In the genomic region with DNA sequence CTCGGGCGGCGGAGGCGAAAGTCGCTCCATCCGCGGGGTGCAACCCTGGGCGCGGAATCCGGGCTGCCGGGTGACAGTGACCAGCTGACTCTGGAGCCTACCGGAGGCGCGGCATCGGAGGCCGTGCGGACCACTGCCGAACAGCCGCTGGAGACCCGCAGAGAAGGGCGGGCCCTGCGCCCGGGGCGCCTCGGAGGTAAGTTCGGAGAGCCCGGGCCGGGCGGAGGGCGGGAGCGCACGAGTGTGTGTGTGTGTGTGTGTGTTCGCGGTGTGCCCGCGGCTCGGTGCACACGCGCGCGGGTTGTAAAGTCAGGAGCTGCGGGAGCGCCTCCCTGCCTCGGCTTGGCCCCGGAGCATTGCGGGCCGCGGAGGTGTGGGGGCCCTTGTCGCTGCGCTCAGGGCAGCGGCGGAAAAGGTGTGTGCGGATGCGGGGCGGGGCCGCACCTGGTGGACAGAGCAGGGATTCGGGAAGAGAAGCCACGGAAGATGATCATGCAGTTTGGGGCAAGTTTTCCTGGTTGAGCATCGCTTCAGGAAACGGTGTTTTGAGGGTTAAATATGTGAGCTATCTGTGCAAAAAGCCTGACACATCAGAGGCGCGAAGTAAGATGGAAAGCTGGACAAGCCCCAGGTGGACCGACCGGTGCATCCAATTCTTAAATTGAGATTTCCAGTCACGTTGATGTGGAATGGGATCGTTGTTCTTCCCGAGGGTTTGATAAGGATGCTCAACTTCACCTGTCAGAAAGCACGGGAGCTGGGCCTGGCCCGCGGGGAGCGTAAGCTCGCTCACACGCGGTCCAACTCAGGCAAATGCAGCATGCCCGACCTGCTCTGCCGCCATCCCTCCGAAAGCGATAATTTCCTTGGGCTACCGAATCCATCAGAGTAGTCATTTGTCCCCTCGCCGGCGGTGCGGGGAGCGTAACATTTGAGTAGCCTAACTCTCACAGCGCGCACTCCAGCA, we compare ENCODE assay signal across 1 cellular context.
TF ChIP-seq lines count a peak whose summit lies in the region.

No MANE protein-coding gene starts in this region.

TF ChIP-seq in HEK293, 187 proteins besides CTCF, POLR2A, EP300 and RAD21 (continued from another document):
- TF ChIP-seq, protein P1, sequence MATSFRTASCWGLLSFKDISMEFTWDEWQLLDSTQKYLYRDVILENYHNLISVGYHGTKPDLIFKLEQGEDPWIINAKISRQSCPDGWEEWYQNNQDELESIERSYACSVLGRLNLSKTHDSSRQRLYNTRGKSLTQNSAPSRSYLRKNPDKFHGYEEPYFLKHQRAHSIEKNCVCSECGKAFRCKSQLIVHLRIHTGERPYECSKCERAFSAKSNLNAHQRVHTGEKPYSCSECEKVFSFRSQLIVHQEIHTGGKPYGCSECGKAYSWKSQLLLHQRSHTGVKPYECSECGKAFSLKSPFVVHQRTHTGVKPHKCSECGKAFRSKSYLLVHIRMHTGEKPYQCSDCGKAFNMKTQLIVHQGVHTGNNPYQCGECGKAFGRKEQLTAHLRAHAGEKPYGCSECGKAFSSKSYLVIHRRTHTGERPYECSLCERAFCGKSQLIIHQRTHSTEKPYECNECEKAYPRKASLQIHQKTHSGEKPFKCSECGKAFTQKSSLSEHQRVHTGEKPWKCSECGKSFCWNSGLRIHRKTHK (tag by site-specific recombination; IDR thresholded peaks at IDR 0.05) = no peak
- no peak for TF ChIP-seq ZNF514 (tag by site-specific recombination; IDR thresholded peaks at IDR 0.05)
- no peak for TF ChIP-seq SP3 (tag by site-specific recombination; IDR thresholded peaks at IDR 0.05)
- TF ChIP-seq, protein P2, sequence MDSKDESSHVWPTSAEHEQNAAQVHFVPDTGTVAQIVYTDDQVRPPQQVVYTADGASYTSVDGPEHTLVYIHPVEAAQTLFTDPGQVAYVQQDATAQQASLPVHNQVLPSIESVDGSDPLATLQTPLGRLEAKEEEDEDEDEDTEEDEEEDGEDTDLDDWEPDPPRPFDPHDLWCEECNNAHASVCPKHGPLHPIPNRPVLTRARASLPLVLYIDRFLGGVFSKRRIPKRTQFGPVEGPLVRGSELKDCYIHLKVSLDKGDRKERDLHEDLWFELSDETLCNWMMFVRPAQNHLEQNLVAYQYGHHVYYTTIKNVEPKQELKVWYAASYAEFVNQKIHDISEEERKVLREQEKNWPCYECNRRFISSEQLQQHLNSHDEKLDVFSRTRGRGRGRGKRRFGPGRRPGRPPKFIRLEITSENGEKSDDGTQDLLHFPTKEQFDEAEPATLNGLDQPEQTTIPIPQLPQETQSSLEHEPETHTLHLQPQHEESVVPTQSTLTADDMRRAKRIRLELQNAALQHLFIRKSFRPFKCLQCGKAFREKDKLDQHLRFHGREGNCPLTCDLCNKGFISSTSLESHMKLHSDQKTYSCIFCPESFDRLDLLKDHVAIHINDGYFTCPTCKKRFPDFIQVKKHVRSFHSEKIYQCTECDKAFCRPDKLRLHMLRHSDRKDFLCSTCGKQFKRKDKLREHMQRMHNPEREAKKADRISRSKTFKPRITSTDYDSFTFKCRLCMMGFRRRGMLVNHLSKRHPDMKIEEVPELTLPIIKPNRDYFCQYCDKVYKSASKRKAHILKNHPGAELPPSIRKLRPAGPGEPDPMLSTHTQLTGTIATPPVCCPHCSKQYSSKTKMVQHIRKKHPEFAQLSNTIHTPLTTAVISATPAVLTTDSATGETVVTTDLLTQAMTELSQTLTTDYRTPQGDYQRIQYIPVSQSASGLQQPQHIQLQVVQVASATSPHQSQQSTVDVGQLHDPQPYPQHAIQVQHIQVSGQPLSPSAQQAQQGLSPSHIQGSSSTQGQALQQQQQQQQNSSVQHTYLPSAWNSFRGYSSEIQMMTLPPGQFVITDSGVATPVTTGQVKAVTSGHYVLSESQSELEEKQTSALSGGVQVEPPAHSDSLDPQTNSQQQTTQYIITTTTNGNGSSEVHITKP (tag by site-specific recombination; IDR thresholded peaks at IDR 0.05) = no peak
- TF ChIP-seq REPIN1 (tag by site-specific recombination; IDR thresholded peaks at IDR 0.05; ENCODE audit: low read depth) = no peak
- TF ChIP-seq ZNF544 (tag by site-specific recombination; IDR thresholded peaks at IDR 0.05) = no peak
- no peak for TF ChIP-seq OSR2 (tag by site-specific recombination; IDR thresholded peaks at IDR 0.05)
- no peak for TF ChIP-seq ZNF114 (tag by site-specific recombination; IDR thresholded peaks at IDR 0.05)
- no peak for TF ChIP-seq ZNF624 (tag by site-specific recombination; IDR thresholded peaks at IDR 0.05)
- TF ChIP-seq ZBTB20 (tag by site-specific recombination; IDR thresholded peaks at IDR 0.05) = peak; percentile 71
- TF ChIP-seq MYNN (tag by site-specific recombination; IDR thresholded peaks at IDR 0.05; ENCODE audit: borderline replicate concordance) = no peak
- no peak for TF ChIP-seq MEIS1 (CRISPR knock-in tag; IDR thresholded peaks at IDR 0.05; ENCODE audit: borderline replicate concordance)
- TF ChIP-seq ZNF629 (tag by site-specific recombination; IDR thresholded peaks at IDR 0.05) = no peak
- TF ChIP-seq ZNF174 (tag by site-specific recombination; IDR thresholded peaks at IDR 0.05) = no peak
- TF ChIP-seq ZNF660 (tag by site-specific recombination; IDR thresholded peaks at IDR 0.05) = no peak
- no peak for TF ChIP-seq GLIS2 (tag by site-specific recombination; IDR thresholded peaks at IDR 0.05)
- TF ChIP-seq, protein P3, sequence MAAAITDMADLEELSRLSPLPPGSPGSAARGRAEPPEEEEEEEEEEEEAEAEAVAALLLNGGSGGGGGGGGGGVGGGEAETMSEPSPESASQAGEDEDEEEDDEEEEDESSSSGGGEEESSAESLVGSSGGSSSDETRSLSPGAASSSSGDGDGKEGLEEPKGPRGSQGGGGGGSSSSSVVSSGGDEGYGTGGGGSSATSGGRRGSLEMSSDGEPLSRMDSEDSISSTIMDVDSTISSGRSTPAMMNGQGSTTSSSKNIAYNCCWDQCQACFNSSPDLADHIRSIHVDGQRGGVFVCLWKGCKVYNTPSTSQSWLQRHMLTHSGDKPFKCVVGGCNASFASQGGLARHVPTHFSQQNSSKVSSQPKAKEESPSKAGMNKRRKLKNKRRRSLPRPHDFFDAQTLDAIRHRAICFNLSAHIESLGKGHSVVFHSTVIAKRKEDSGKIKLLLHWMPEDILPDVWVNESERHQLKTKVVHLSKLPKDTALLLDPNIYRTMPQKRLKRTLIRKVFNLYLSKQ (tag by site-specific recombination; IDR thresholded peaks at IDR 0.05; ENCODE audit: borderline replicate concordance) = no peak
- TF ChIP-seq ZNF585B (tag by site-specific recombination; IDR thresholded peaks at IDR 0.05) = no peak
- no peak for TF ChIP-seq ZNF621 (tag by site-specific recombination; IDR thresholded peaks at IDR 0.05)
- TF ChIP-seq, protein P4, sequence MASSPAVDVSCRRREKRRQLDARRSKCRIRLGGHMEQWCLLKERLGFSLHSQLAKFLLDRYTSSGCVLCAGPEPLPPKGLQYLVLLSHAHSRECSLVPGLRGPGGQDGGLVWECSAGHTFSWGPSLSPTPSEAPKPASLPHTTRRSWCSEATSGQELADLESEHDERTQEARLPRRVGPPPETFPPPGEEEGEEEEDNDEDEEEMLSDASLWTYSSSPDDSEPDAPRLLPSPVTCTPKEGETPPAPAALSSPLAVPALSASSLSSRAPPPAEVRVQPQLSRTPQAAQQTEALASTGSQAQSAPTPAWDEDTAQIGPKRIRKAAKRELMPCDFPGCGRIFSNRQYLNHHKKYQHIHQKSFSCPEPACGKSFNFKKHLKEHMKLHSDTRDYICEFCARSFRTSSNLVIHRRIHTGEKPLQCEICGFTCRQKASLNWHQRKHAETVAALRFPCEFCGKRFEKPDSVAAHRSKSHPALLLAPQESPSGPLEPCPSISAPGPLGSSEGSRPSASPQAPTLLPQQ (tag by site-specific recombination; IDR thresholded peaks at IDR 0.05) = 0 out of 2 replicates have a peak, but pooled peaks have one; percentile 26
- no peak for TF ChIP-seq ZNF19 (tag by site-specific recombination; IDR thresholded peaks at IDR 0.05; ENCODE audit: low read depth)
- TF ChIP-seq, protein P5, sequence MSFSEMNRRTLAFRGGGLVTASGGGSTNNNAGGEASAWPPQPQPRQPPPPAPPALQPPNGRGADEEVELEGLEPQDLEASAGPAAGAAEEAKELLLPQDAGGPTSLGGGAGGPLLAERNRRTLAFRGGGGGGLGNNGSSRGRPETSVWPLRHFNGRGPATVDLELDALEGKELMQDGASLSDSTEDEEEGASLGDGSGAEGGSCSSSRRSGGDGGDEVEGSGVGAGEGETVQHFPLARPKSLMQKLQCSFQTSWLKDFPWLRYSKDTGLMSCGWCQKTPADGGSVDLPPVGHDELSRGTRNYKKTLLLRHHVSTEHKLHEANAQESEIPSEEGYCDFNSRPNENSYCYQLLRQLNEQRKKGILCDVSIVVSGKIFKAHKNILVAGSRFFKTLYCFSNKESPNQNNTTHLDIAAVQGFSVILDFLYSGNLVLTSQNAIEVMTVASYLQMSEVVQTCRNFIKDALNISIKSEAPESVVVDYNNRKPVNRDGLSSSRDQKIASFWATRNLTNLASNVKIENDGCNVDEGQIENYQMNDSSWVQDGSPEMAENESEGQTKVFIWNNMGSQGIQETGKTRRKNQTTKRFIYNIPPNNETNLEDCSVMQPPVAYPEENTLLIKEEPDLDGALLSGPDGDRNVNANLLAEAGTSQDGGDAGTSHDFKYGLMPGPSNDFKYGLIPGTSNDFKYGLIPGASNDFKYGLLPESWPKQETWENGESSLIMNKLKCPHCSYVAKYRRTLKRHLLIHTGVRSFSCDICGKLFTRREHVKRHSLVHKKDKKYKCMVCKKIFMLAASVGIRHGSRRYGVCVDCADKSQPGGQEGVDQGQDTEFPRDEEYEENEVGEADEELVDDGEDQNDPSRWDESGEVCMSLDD (tag by site-specific recombination; IDR thresholded peaks at IDR 0.05) = no peak
- TF ChIP-seq, protein P6, sequence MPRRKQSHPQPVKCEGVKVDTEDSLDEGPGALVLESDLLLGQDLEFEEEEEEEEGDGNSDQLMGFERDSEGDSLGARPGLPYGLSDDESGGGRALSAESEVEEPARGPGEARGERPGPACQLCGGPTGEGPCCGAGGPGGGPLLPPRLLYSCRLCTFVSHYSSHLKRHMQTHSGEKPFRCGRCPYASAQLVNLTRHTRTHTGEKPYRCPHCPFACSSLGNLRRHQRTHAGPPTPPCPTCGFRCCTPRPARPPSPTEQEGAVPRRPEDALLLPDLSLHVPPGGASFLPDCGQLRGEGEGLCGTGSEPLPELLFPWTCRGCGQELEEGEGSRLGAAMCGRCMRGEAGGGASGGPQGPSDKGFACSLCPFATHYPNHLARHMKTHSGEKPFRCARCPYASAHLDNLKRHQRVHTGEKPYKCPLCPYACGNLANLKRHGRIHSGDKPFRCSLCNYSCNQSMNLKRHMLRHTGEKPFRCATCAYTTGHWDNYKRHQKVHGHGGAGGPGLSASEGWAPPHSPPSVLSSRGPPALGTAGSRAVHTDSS (tag by site-specific recombination; IDR thresholded peaks at IDR 0.05) = no peak
- TF ChIP-seq ZNF354C (tag by site-specific recombination; IDR thresholded peaks at IDR 0.05; ENCODE audit: borderline replicate concordance, low read depth) = no peak
- TF ChIP-seq, protein P7, sequence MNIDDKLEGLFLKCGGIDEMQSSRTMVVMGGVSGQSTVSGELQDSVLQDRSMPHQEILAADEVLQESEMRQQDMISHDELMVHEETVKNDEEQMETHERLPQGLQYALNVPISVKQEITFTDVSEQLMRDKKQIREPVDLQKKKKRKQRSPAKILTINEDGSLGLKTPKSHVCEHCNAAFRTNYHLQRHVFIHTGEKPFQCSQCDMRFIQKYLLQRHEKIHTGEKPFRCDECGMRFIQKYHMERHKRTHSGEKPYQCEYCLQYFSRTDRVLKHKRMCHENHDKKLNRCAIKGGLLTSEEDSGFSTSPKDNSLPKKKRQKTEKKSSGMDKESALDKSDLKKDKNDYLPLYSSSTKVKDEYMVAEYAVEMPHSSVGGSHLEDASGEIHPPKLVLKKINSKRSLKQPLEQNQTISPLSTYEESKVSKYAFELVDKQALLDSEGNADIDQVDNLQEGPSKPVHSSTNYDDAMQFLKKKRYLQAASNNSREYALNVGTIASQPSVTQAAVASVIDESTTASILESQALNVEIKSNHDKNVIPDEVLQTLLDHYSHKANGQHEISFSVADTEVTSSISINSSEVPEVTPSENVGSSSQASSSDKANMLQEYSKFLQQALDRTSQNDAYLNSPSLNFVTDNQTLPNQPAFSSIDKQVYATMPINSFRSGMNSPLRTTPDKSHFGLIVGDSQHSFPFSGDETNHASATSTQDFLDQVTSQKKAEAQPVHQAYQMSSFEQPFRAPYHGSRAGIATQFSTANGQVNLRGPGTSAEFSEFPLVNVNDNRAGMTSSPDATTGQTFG (tag by site-specific recombination; IDR thresholded peaks at IDR 0.05; ENCODE audit: borderline replicate concordance) = no peak
- TF ChIP-seq SP7 (tag by site-specific recombination; IDR thresholded peaks at IDR 0.05) = peak; percentile 60; the same call in 1 of the 2 replicates
- TF ChIP-seq, protein P8, sequence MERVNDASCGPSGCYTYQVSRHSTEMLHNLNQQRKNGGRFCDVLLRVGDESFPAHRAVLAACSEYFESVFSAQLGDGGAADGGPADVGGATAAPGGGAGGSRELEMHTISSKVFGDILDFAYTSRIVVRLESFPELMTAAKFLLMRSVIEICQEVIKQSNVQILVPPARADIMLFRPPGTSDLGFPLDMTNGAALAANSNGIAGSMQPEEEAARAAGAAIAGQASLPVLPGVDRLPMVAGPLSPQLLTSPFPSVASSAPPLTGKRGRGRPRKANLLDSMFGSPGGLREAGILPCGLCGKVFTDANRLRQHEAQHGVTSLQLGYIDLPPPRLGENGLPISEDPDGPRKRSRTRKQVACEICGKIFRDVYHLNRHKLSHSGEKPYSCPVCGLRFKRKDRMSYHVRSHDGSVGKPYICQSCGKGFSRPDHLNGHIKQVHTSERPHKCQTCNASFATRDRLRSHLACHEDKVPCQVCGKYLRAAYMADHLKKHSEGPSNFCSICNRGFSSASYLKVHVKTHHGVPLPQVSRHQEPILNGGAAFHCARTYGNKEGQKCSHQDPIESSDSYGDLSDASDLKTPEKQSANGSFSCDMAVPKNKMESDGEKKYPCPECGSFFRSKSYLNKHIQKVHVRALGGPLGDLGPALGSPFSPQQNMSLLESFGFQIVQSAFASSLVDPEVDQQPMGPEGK (tag by site-specific recombination; IDR thresholded peaks at IDR 0.05) = peak; percentile 43
- TF ChIP-seq GLI4 (tag by site-specific recombination; IDR thresholded peaks at IDR 0.05) = no peak
- no peak for TF ChIP-seq ZNF223 (tag by site-specific recombination; IDR thresholded peaks at IDR 0.05)
- TF ChIP-seq ZNF404 (tag by site-specific recombination; IDR thresholded peaks at IDR 0.05) = no peak
- 0 out of 2 replicates have a peak, but pooled peaks have one; percentile 23 for TF ChIP-seq ZFP69B (tag by site-specific recombination; IDR thresholded peaks at IDR 0.05)
